In genomic region chr1:13754003-13754402, GRCh38 we compare ENCODE assay signal across 10 cellular contexts. TPM values are rescaled to one million over a fixed set of nuclear protein-coding genes. Genes with fewer than 3 reads are reported as not detected.
DNase-seq lines count a peak whose midpoint lies in the region; ATAC-seq, FAIRE-seq and TF ChIP-seq lines count a peak whose summit lies in the region.
"Had no signal": no experiment of that assay in that cellular context is flagged by ENCODE, and none has a peak within 500 bp of the region (broad histone marks: within the 10 kb centered on the region; RNA-seq: fewer than 3 reads in every experiment).

No MANE protein-coding gene starts in this region.

- H3K27ac Mint-ChIP-seq in activated T-cell treated with anti-CD3 and anti-CD28 coated beads, Interleukin-2, amount 50 U/mL, for 72 hours: peak overlapping the region; percentile 16
- peak overlapping the region; percentile 92 for H3K27ac Mint-ChIP-seq in stimulated activated naive B cell treated with anti-CD40 and anti-IgM and Interleukin-4, amounts not matched to agents 10 μg/mL and 1 μg/mL and 100 μg/mL, for 72 hours

- peaks cover 9% of the 10 kb centered on the region for H4K20me1 ChIP-seq in OCI-LY1 (ENCODE audit: insufficient read depth, low read length)

- H3K36me3 Mint-ChIP-seq in activated T-cell treated with anti-CD3 and anti-CD28 coated beads, Interleukin-2, amount 50 U/mL, for 72 hours (ENCODE audit: insufficient read depth in 2 of 2): peaks cover 7 to 22% of the 10 kb centered on the region in 2 donors
- H3K36me3 Mint-ChIP-seq in stimulated activated naive B cell treated with anti-CD40 and anti-IgM and Interleukin-4, amounts not matched to agents 10 μg/mL and 1 μg/mL and 100 μg/mL, for 72 hours: peaks cover 37 to 50% of the 10 kb centered on the region in 2 donors

- POLR2A ChIA-PET in HEK293 (lab: Yijun Ruan, JAX): no interaction called here

- H3K4me3 Mint-ChIP-seq in activated T-cell treated with anti-CD3 and anti-CD28 coated beads, Interleukin-2, amount 50 U/mL, for 72 hours: no peak overlapping the region
- peak overlapping the region; percentile 57 to 62 for H3K4me3 Mint-ChIP-seq in stimulated activated naive B cell treated with anti-CD40 and anti-IgM and Interleukin-4, amounts not matched to agents 10 μg/mL and 1 μg/mL and 100 μg/mL, for 72 hours

- H3K79me2 ChIP-seq in OCI-LY1 (ENCODE audit: insufficient read depth, low read length): peaks cover 94% of the 10 kb centered on the region

- peak overlapping the region; percentile 94; the same call in 1 of the 2 replicates for H3K4me2 ChIP-seq in OCI-LY1 (ENCODE audit: low read length)

- no peaks in the 10 kb centered on the region for H3F3A ChIP-seq in OCI-LY1 (ENCODE audit: insufficient read depth, low read length)

- H3K9me2 ChIP-seq in OCI-LY1 (ENCODE audit: low read depth, low read length): no peaks in the 10 kb centered on the region

- H3K36me3 ChIP-seq in HEK293 (ENCODE audit: control insufficient read depth in 2 of 2, insufficient read depth in 1 of 2, low read length in 2 of 2): peaks cover 0 to 22% of the 10 kb centered on the region in 2 experiments; a peak in 1 of 3 replicates
- peaks cover 71% of the 10 kb centered on the region for H3K36me3 ChIP-seq in OCI-LY1 (ENCODE audit: insufficient read depth, low read length)

- no peak for FAIRE-seq in frontal cortex (lab: Jason Lieb, UNC)

- H3K9ac ChIP-seq in OCI-LY1 (ENCODE audit: low read length): no peak overlapping the region

- H3K27ac ChIP-seq in HEK293 (ENCODE audit: extremely low read depth, low read depth, low read length) (no peak overlapping the region), OCI-LY1 (ENCODE audit: low read depth, low read length, poor library complexity, severe bottlenecking) (peak overlapping the region; percentile 53)

- H3K9me3 ChIP-seq in HEK293 (ENCODE audit: control insufficient read depth, insufficient read depth, low read depth, low read length) (no peaks in the 10 kb centered on the region), OCI-LY1 (ENCODE audit: low read length) (no peaks in the 10 kb centered on the region)

- H3K4me3 ChIP-seq in HEK293 (ENCODE audit: low read depth, low read length): no peak overlapping the region
- peak overlapping the region; percentile 28 for H3K4me3 ChIP-seq in OCI-LY1 (ENCODE audit: low read depth, low read length, poor library complexity, severe bottlenecking)

- H3K9me3 Mint-ChIP-seq in activated T-cell treated with anti-CD3 and anti-CD28 coated beads, Interleukin-2, amount 50 U/mL, for 72 hours: no peaks in the 10 kb centered on the region
- H3K9me3 Mint-ChIP-seq in stimulated activated naive B cell treated with anti-CD40 and anti-IgM and Interleukin-4, amounts not matched to agents 10 μg/mL and 1 μg/mL and 100 μg/mL, for 72 hours: no peaks in the 10 kb centered on the region

- peaks cover 75% of the 10 kb centered on the region for H3K4me1 Mint-ChIP-seq in activated T-cell treated with anti-CD3 and anti-CD28 coated beads, Interleukin-2, amount 50 U/mL, for 72 hours (ENCODE audit: low read depth)
- H3K4me1 Mint-ChIP-seq in stimulated activated naive B cell treated with anti-CD40 and anti-IgM and Interleukin-4, amounts not matched to agents 10 μg/mL and 1 μg/mL and 100 μg/mL, for 72 hours: peaks cover 37 to 63% of the 10 kb centered on the region in 2 donors

- no peaks in the 10 kb centered on the region for H3K27me3 Mint-ChIP-seq in activated T-cell treated with anti-CD3 and anti-CD28 coated beads, Interleukin-2, amount 50 U/mL, for 72 hours (ENCODE audit: low read depth)
- no peaks in the 10 kb centered on the region for H3K27me3 Mint-ChIP-seq in stimulated activated naive B cell treated with anti-CD40 and anti-IgM and Interleukin-4, amounts not matched to agents 10 μg/mL and 1 μg/mL and 100 μg/mL, for 72 hours

- TF ChIP-seq CTCF in HEK293 (tag by site-specific recombination; IDR thresholded peaks at IDR 0.05) (no peak), OCI-LY1 (IDR thresholded peaks at IDR 0.05; ENCODE audit: low read length) (no peak)

- H3K4me1 ChIP-seq in HEK293 (ENCODE audit: control insufficient read depth, insufficient read depth, low read length): peaks cover 20% of the 10 kb centered on the region
- peaks cover 86% of the 10 kb centered on the region for H3K4me1 ChIP-seq in OCI-LY1 (ENCODE audit: insufficient read depth, low read length, severe bottlenecking)

- DNase-seq in activated T-cell treated with anti-CD3 and anti-CD28 coated beads, Interleukin-2, amount 50 U/mL, for 72 hours: no peak
- no peak for DNase-seq in activated T-cell treated with anti-CD3 and anti-CD28 coated beads for 4 hours
- no peak for DNase-seq in stimulated activated naive B cell treated with anti-CD40 and anti-IgM and Interleukin-4, amounts not matched to agents 10 μg/mL and 1 μg/mL and 100 μg/mL, for 72 hours
- DNase-seq in GM19240 (ENCODE audit: insufficient read length, low spot score): no peak
- DNase-seq in frontal cortex (ENCODE audit: low spot score in 2 of 2): no peak
- DNase-seq in NCI-H1092 (lab: John Stamatoyannopoulos, UW): no peak
- DNase-seq: activated CD4-positive, alpha-beta T cell treated with anti-CD3 and anti-CD28 coated beads, Interleukin-2, amount 50 U/mL, for 4 hours; occipital lobe had no signal

- H3K27me3 ChIP-seq in OCI-LY1 (ENCODE audit: insufficient read depth, low read length): no peaks in the 10 kb centered on the region

- no peak for ATAC-seq in activated T-cell treated with anti-CD3 and anti-CD28 coated beads, Interleukin-2, amount 50 U/mL, for 72 hours (replicated peaks in 1 of 2)
- ATAC-seq in stimulated activated naive B cell treated with anti-CD40 and anti-IgM and Interleukin-4, amounts not matched to agents 10 μg/mL and 1 μg/mL and 100 μg/mL, for 72 hours (replicated peaks): no peak

- CTCF ChIA-PET in HEK293 (lab: Yijun Ruan, JAX): interaction anchor here (0.7 kb wide), 1 partner anchor 12 kb away, joined by 3 read pairs; no protein-coding TSS in a partner anchor

- H2AFZ ChIP-seq in OCI-LY1 (ENCODE audit: low read length): no peak overlapping the region

TF ChIP-seq in HEK293, 187 proteins besides CTCF, POLR2A, EP300 and RAD21:
- TF ChIP-seq KLF16 (tag by site-specific recombination; IDR thresholded peaks at IDR 0.05): no peak
- no peak for TF ChIP-seq OSR2 (tag by site-specific recombination; IDR thresholded peaks at IDR 0.05)
- TF ChIP-seq ZSCAN30 (tag by site-specific recombination; IDR thresholded peaks at IDR 0.05): no peak
- no peak for TF ChIP-seq ZNF248 (tag by site-specific recombination; IDR thresholded peaks at IDR 0.05)
- no peak for TF ChIP-seq ZNF138 (tag by site-specific recombination; IDR thresholded peaks at IDR 0.05; ENCODE audit: borderline replicate concordance)
- TF ChIP-seq EGR2 (tag by site-specific recombination; IDR thresholded peaks at IDR 0.05; ENCODE audit: low read depth): 0 out of 2 replicates have a peak, but pooled peaks have one; percentile 14
- TF ChIP-seq ZNF580 (tag by site-specific recombination; IDR thresholded peaks at IDR 0.05): no peak

RNA-seq across cellular contexts. Expression of gene PRDM2, which starts 54.0 kb away (rescaled TPM):
- total RNA-seq in activated T-cell treated with anti-CD3 and anti-CD28 coated beads, Interleukin-2, amount 50 U/mL, for 72 hours: 10 to 100 TPM; 61.9 to 65.8 TPM
- total RNA-seq in frontal cortex: 22.4 TPM

Comparison
In these comparisons a context has a peak if more than half of its experiments do, and no peak if none do; other contexts are left out.
1. H3K4me3 Mint-ChIP-seq: peak in stimulated activated naive B cell treated with anti-CD40 and anti-IgM and Interleukin-4, amounts not matched to agents 10 μg/mL and 1 μg/mL and 100 μg/mL, for 72 hours (2 of 2); none in activated T-cell treated with anti-CD3 and anti-CD28 coated beads, Interleukin-2, amount 50 U/mL, for 72 hours (0 of 2).